8 cellular contexts compared by ENCODE assay signal in genomic region chr1:7470904-7471638, GRCh38.
DNase-seq lines count a peak whose midpoint lies in the region; ATAC-seq and TF ChIP-seq lines count a peak whose summit lies in the region.

No MANE protein-coding gene starts in this region.

- ATAC-seq in HG03280 (IDR thresholded peaks at IDR 0.05; ENCODE audit: unreplicated experiment): no peak
- no peak for ATAC-seq in naive thymus-derived CD4-positive, alpha-beta T cell

- H3K4me3 Mint-ChIP-seq in naive thymus-derived CD4-positive, alpha-beta T cell: no peak overlapping the region

- H3K27me3 Mint-ChIP-seq in naive thymus-derived CD4-positive, alpha-beta T cell: peaks cover 0 to 8% (median 0%) of the 10 kb centered on the region in 5 donors

- H3K9me3 Mint-ChIP-seq in naive thymus-derived CD4-positive, alpha-beta T cell: no peaks in the 10 kb centered on the region

- H3K4me1 Mint-ChIP-seq in naive thymus-derived CD4-positive, alpha-beta T cell: no peaks in the 10 kb centered on the region

- DNase-seq in AG09309 (ENCODE audit: low read depth): peak; percentile 94
- DNase-seq in M059J (ENCODE audit: low read depth): peak; percentile 100
- DNase-seq in dedifferentiated amniotic fluid mesenchymal stem cell (ENCODE audit: extremely low spot score): peak; percentile 96
- peak; percentile 82 for DNase-seq in mucosa of gallbladder (ENCODE audit: low spot score)
- no peak for DNase-seq in NCI-H1092 treated with DMSO at 0.1 percent for 48 hours (lab: John Stamatoyannopoulos, UW)
- DNase-seq in naive thymus-derived CD4-positive, alpha-beta T cell: no peak
- DNase-seq in activated CD4-positive, alpha-beta T cell treated with anti-CD3 and anti-CD28 coated beads, Interleukin-2, amount 50 U/mL, for 4 hours: no peak

- H3K9me3 ChIP-seq in naive thymus-derived CD4-positive, alpha-beta T cell (ENCODE audit: control insufficient read depth in 2 of 3, low read length in 3 of 3): no peaks in the 10 kb centered on the region

- H3K27ac Mint-ChIP-seq in naive thymus-derived CD4-positive, alpha-beta T cell: no peak overlapping the region

- no peak for TF ChIP-seq CTCF in AG09309 (IDR thresholded peaks at IDR 0.05; ENCODE audit: control insufficient read depth, insufficient read depth, low read depth, low read length, missing control alignments)

- H3K27ac ChIP-seq in naive thymus-derived CD4-positive, alpha-beta T cell (ENCODE audit: low read depth, low read length): no peak overlapping the region

- no peaks in the 10 kb centered on the region for H3K4me1 ChIP-seq in naive thymus-derived CD4-positive, alpha-beta T cell (ENCODE audit: control insufficient read depth in 2 of 2, insufficient read depth in 2 of 2, low read length in 2 of 2)

- CTCF ChIA-PET in naive thymus-derived CD4-positive, alpha-beta T cell (lab: Charles Lee): no interaction called here

- H3K36me3 Mint-ChIP-seq in naive thymus-derived CD4-positive, alpha-beta T cell: no peaks in the 10 kb centered on the region

- no peaks in the 10 kb centered on the region for H3K27me3 ChIP-seq in naive thymus-derived CD4-positive, alpha-beta T cell (ENCODE audit: control insufficient read depth in 2 of 2, insufficient read depth in 2 of 2, low read length in 2 of 2)

- no peaks in the 10 kb centered on the region for H3K36me3 ChIP-seq in naive thymus-derived CD4-positive, alpha-beta T cell (ENCODE audit: control insufficient read depth in 2 of 3, insufficient read depth in 3 of 3, low read length in 3 of 3)

- POLR2A ChIA-PET in naive thymus-derived CD4-positive, alpha-beta T cell (lab: Charles Lee): no interaction called here

- intact Hi-C loops in naive thymus-derived CD4-positive, alpha-beta T cell (cut with micrococcal nuclease): no loop called here

- H3K4me3 ChIP-seq in AG09309 (ENCODE audit: control insufficient read depth, low read depth, low read length): no peak overlapping the region
- H3K4me3 ChIP-seq in naive thymus-derived CD4-positive, alpha-beta T cell (ENCODE audit: low read length): no peak overlapping the region

Comparison
In these comparisons a context has a peak if more than half of its experiments do, and no peak if none do; other contexts are left out.
1. DNase-seq: peak in AG09309 (single experiment), M059J (single experiment), dedifferentiated amniotic fluid mesenchymal stem cell (single experiment) and mucosa of gallbladder (single experiment); none in NCI-H1092 treated with DMSO at 0.1 percent for 48 hours (single experiment), naive thymus-derived CD4-positive, alpha-beta T cell (0 of 9) and activated CD4-positive, alpha-beta T cell treated with anti-CD3 and anti-CD28 coated beads, Interleukin-2, amount 50 U/mL, for 4 hours (0 of 2).